19 cellular contexts compared by ENCODE assay signal in the genomic region with DNA sequence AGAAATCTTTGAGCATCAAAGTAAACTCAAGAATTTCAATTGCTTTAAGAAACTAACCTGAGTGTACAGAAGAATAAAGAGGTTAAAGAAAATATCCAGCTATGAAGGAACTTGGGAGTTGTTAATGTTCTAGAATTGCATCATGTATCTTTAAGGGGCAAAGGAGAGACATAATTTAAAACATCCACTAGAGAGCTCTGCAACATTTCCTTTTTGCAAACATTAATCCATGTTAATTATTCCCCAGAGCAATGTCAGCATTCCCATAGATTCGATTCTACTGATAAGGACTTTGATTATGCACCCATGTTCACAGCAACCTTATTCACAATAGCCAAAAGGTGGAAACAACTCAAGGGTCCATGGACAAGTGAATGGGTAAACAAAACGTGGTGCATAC.
"Had no signal": no experiment of that assay in that cellular context is flagged by ENCODE, and none has a peak within 500 bp of the region (broad histone marks: within the 10 kb centered on the region; RNA-seq: fewer than 3 reads in every experiment).

No MANE protein-coding gene starts in this region.

- H3K4me2 ChIP-seq: neural progenitor cell had no signal

- H3K9ac ChIP-seq: neural progenitor cell had no signal

- ATAC-seq: activated T-cell treated with anti-CD3 and anti-CD28 coated beads, Interleukin-2, amount 50 U/mL, for 4 hours; naive thymus-derived CD4-positive, alpha-beta T cell; stimulated activated naive B cell treated with anti-CD40 and anti-IgM and Interleukin-4, amounts not matched to agents 10 μg/mL and 1 μg/mL and 100 μg/mL, for 72 hours had no signal

- H3K4me1 ChIP-seq: adrenal gland, neural progenitor cell, sigmoid colon had no signal

- DNase-seq: activated CD4-positive, alpha-beta T cell treated with anti-CD3 and anti-CD28 coated beads, Interleukin-2, amount 50 U/mL, for 1 hour; activated CD8-positive, alpha-beta memory T cell treated with anti-CD3 and anti-CD28 coated beads, Interleukin-2, amount 50 U/mL, for 4 hours; activated effector memory CD4-positive, alpha-beta T cell treated with Interleukin-2 at 50 U/mL for 16 hours; activated T-cell treated with anti-CD3 and anti-CD28 coated beads, Interleukin-2, amount 50 U/mL, for 4 hours; adrenal gland; dorsolateral prefrontal cortex; mesenchymal stem cell; naive thymus-derived CD4-positive, alpha-beta T cell; ovary; sigmoid colon; stimulated activated naive B cell treated with anti-CD40 and anti-IgM and Interleukin-4, amounts not matched to agents 10 μg/mL and 1 μg/mL and 100 μg/mL, for 72 hours; T-helper 1 cell; T-helper 9 cell had no signal

- H2AFZ ChIP-seq: neural progenitor cell had no signal

- H3K36me3 ChIP-seq: adrenal gland, neural progenitor cell, ovary, sigmoid colon had no signal

- FAIRE-seq: astrocyte, frontal cortex, keratinocyte had no signal

- H3K4me1 Mint-ChIP-seq: neural progenitor cell had no signal

- H3K9me3 ChIP-seq: adrenal gland, ovary had no signal

- H3K27ac ChIP-seq: adrenal gland, dorsolateral prefrontal cortex, neural progenitor cell, ovary, sigmoid colon, SK-N-MC had no signal

- H3K27ac Mint-ChIP-seq: activated naive CD4-positive, alpha-beta T cell treated with anti-CD3 and anti-CD28 coated beads, Interleukin-2, amount 50 U/mL, for 24 hours; naive thymus-derived CD4-positive, alpha-beta T cell; neural progenitor cell; stimulated activated naive B cell treated with anti-CD40 and anti-IgM and Interleukin-4, amounts not matched to agents 10 μg/mL and 1 μg/mL and 100 μg/mL, for 72 hours had no signal

- H3K36me3 Mint-ChIP-seq: activated naive CD4-positive, alpha-beta T cell treated with anti-CD3 and anti-CD28 coated beads, Interleukin-2, amount 50 U/mL, for 24 hours; neural progenitor cell had no signal

- H3K9me3 Mint-ChIP-seq: activated naive CD4-positive, alpha-beta T cell treated with anti-CD3 and anti-CD28 coated beads, Interleukin-2, amount 50 U/mL, for 24 hours had no signal

- H3K27me3 ChIP-seq: adrenal gland, dorsolateral prefrontal cortex, neural progenitor cell, ovary, sigmoid colon had no signal

- H3K4me3 ChIP-seq: adrenal gland, dorsolateral prefrontal cortex, neural progenitor cell, ovary, sigmoid colon, SK-N-MC had no signal

- H3K4me3 Mint-ChIP-seq: activated naive CD4-positive, alpha-beta T cell treated with anti-CD3 and anti-CD28 coated beads, Interleukin-2, amount 50 U/mL, for 24 hours; activated T-cell treated with anti-CD3 and anti-CD28 coated beads, Interleukin-2, amount 50 U/mL, for 4 hours; naive thymus-derived CD4-positive, alpha-beta T cell; neural progenitor cell; stimulated activated naive B cell treated with anti-CD40 and anti-IgM and Interleukin-4, amounts not matched to agents 10 μg/mL and 1 μg/mL and 100 μg/mL, for 72 hours had no signal
